ENCODE assay signal across 9 cellular contexts in genomic region chr19:2235026-2235395, GRCh38. TPM values are rescaled to one million over a fixed set of nuclear protein-coding genes. Genes with fewer than 3 reads are reported as not detected.
DNase-seq lines count a peak whose midpoint lies in the region; ATAC-seq, FAIRE-seq and TF ChIP-seq lines count a peak whose summit lies in the region.
"Had no signal": no experiment of that assay in that cellular context is flagged by ENCODE, and none has a peak within 500 bp of the region (broad histone marks: within the 10 kb centered on the region; RNA-seq: fewer than 3 reads in every experiment).

No MANE protein-coding gene starts in this region.

- H3K27ac ChIP-seq in astrocyte (ENCODE audit: low read depth, low read length) (peak overlapping the region; percentile 89), right lobe of liver (peak overlapping the region in 2 of 3 donors; percentile 93 to 99), tibial artery (peak overlapping the region; percentile 88 to 98)

- no peak for TF ChIP-seq POLR2A in right lobe of liver (IDR thresholded peaks at IDR 0.05)

- FAIRE-seq in astrocyte (lab: Jason Lieb, UNC): no peak

- CTCF ChIA-PET in activated CD8-positive, alpha-beta memory T cell treated with anti-CD3 and anti-CD28 coated beads, Interleukin-2, amount 10 ng/mL, durations not matched to agents 7 days and 5 days (lab: Charles Lee): interaction anchor here (0.8 to 2.2 kb wide), 11 partner anchors 19 to 159 kb away, joined by 3 to 19 read pairs (median 7); partner anchors contain the start of gene AP3D1

- intact Hi-C loops in right lobe of liver (cut with DNase I): loop anchor here (5.0 to 10.0 kb wide), 2 partner anchors 37 to 80 kb away; no protein-coding TSS in a partner anchor
- intact Hi-C loops in tibial artery (cut with DNase I; ENCODE audit: low total_unique reads): loop anchor here (5.0 kb wide), 3 partner anchors 37 to 157 kb away; no protein-coding TSS in a partner anchor

- H3K9me3 ChIP-seq in astrocyte (ENCODE audit: insufficient read depth, low read depth, low read length): no peaks in the 10 kb centered on the region
- no peaks in the 10 kb centered on the region for H3K9me3 ChIP-seq in right lobe of liver
- no peaks in the 10 kb centered on the region for H3K9me3 ChIP-seq in tibial artery

- H2AFZ ChIP-seq in astrocyte (ENCODE audit: low read depth, low read length): no peak overlapping the region

- H3K4me1 ChIP-seq in astrocyte (ENCODE audit: insufficient read depth, low read length) (peaks cover 53% of the 10 kb centered on the region), right lobe of liver (peaks cover 0 to 34% (median 8%) of the 10 kb centered on the region in 4 donors), tibial artery (peaks cover 0 to 56% (median 40%) of the 10 kb centered on the region in 4 donors)

- H3K4me1 Mint-ChIP-seq in activated CD8-positive, alpha-beta memory T cell treated with anti-CD3 and anti-CD28 coated beads, Interleukin-2, amount 10 ng/mL, durations not matched to agents 7 days and 5 days: peaks cover 46% of the 10 kb centered on the region
- H3K4me1 Mint-ChIP-seq in astrocyte (ENCODE audit: low read depth, unreplicated experiment): peaks cover 26% of the 10 kb centered on the region

- H3K27ac Mint-ChIP-seq in activated CD8-positive, alpha-beta memory T cell treated with anti-CD3 and anti-CD28 coated beads, Interleukin-2, amount 10 ng/mL, durations not matched to agents 7 days and 5 days: peak overlapping the region; percentile 87
- peak overlapping the region; percentile 80 for H3K27ac Mint-ChIP-seq in astrocyte (ENCODE audit: unreplicated experiment)

- H3K9me3 Mint-ChIP-seq in activated CD8-positive, alpha-beta memory T cell treated with anti-CD3 and anti-CD28 coated beads, Interleukin-2, amount 10 ng/mL, durations not matched to agents 7 days and 5 days (ENCODE audit: low read depth): no peaks in the 10 kb centered on the region
- no peaks in the 10 kb centered on the region for H3K9me3 Mint-ChIP-seq in astrocyte (ENCODE audit: unreplicated experiment)

- peak overlapping the region; percentile 93 for H3K4me3 Mint-ChIP-seq in activated CD8-positive, alpha-beta memory T cell treated with anti-CD3 and anti-CD28 coated beads, Interleukin-2, amount 10 ng/mL, durations not matched to agents 7 days and 5 days
- H3K4me3 Mint-ChIP-seq in astrocyte (ENCODE audit: unreplicated experiment): peak overlapping the region; percentile 97

- WGBS in right lobe of liver (ENCODE audit: insufficient coverage, low coverage, low lambda C conversion rate, missing lambda C conversion rate): 56% methylated on average over 6 of the region's 6 CpGs

- no peaks in the 10 kb centered on the region for H3K27me3 Mint-ChIP-seq in activated CD8-positive, alpha-beta memory T cell treated with anti-CD3 and anti-CD28 coated beads, Interleukin-2, amount 10 ng/mL, durations not matched to agents 7 days and 5 days
- H3K27me3 Mint-ChIP-seq in astrocyte (ENCODE audit: low read depth, unreplicated experiment): no peaks in the 10 kb centered on the region

- peaks cover 33% of the 10 kb centered on the region for H3K36me3 Mint-ChIP-seq in activated CD8-positive, alpha-beta memory T cell treated with anti-CD3 and anti-CD28 coated beads, Interleukin-2, amount 10 ng/mL, durations not matched to agents 7 days and 5 days
- peaks cover 3% of the 10 kb centered on the region for H3K36me3 Mint-ChIP-seq in astrocyte (ENCODE audit: low read depth, unreplicated experiment)

- H3K27me3 ChIP-seq in astrocyte (ENCODE audit: insufficient read depth, low read length) (no peaks in the 10 kb centered on the region), right lobe of liver (no peaks in the 10 kb centered on the region), tibial artery (no peaks in the 10 kb centered on the region)

- peak overlapping the region; percentile 81 for H3K4me3 ChIP-seq in astrocyte (ENCODE audit: insufficient read depth, low read depth, low read length)
- peak overlapping the region; percentile 77 to 99 (median 97) for H3K4me3 ChIP-seq in right lobe of liver
- peak overlapping the region; percentile 70 to 73 for H3K4me3 ChIP-seq in tibial artery

- peak overlapping the region; percentile 93 for H3K9ac ChIP-seq in astrocyte (ENCODE audit: low read length)

- H3K36me3 ChIP-seq in astrocyte (ENCODE audit: insufficient read depth, low read length) (peaks cover 12% of the 10 kb centered on the region), right lobe of liver (peaks cover 0 to 7% (median 4%) of the 10 kb centered on the region in 4 donors), tibial artery (peaks cover 4 to 46% (median 36%) of the 10 kb centered on the region in 3 donors)

- H3K4me2 ChIP-seq in astrocyte (ENCODE audit: low read length): peak overlapping the region; percentile 93

- no peak for ATAC-seq in activated CD8-positive, alpha-beta memory T cell treated with anti-CD3 and anti-CD28 coated beads, Interleukin-2, amount 10 ng/mL, durations not matched to agents 7 days and 5 days
- ATAC-seq in right lobe of liver (no peak), GM21526 (IDR thresholded peaks at IDR 0.05; ENCODE audit: low FRiP score, unreplicated experiment) (no peak), GM19023 (IDR thresholded peaks at IDR 0.05; ENCODE audit: unreplicated experiment) (no peak)

- H3K79me2 ChIP-seq in astrocyte (ENCODE audit: insufficient read depth, low read length): peaks cover 79% of the 10 kb centered on the region

- H4K20me1 ChIP-seq in astrocyte (ENCODE audit: insufficient read depth, low read length): peaks cover 72% of the 10 kb centered on the region

- DNase-seq in activated CD8-positive, alpha-beta memory T cell treated with anti-CD3 and anti-CD28 coated beads, Interleukin-2, amount 10 ng/mL, durations not matched to agents 7 days and 5 days: no peak
- no peak for DNase-seq in activated CD8-positive, alpha-beta memory T cell treated with anti-CD3 and anti-CD28 coated beads, Interleukin-2, amount 50 U/mL, for 4 hours
- DNase-seq in astrocyte (ENCODE audit: low read depth) (no peak), right lobe of liver (no peak), tibial artery (no peak), NCI-H1105 (lab: John Stamatoyannopoulos, UW) (no peak)
- DNase-seq: MV-4-11 had no signal

- TF ChIP-seq CTCF in astrocyte (IDR thresholded peaks at IDR 0.05; ENCODE audit: insufficient read depth, low read depth, low read length) (no peak), right lobe of liver (IDR thresholded peaks at IDR 0.05) (no peak), tibial artery (IDR thresholded peaks at IDR 0.05) (no peak)

RNA-seq across cellular contexts. Expression of gene PLEKHJ1, which starts 1.1 kb away (rescaled TPM):
- 10 to 100 TPM; 78.3 to 80.8 TPM for total RNA-seq in activated CD8-positive, alpha-beta memory T cell treated with anti-CD3 and anti-CD28 coated beads, Interleukin-2, amount 10 ng/mL, durations not matched to agents 7 days and 5 days
- total RNA-seq in astrocyte (69.9 and 78.3 TPM in 2 replicates), right lobe of liver (10 to 100 TPM; 24.4 to 49.3 (median 28.6) TPM)

RNA-seq across cellular contexts. Expression of gene SF3A2, which starts 1.6 kb away (rescaled TPM):
- 100 to 1,000 TPM; 167 to 178 TPM for total RNA-seq in activated CD8-positive, alpha-beta memory T cell treated with anti-CD3 and anti-CD28 coated beads, Interleukin-2, amount 10 ng/mL, durations not matched to agents 7 days and 5 days
- total RNA-seq in astrocyte (76.6 and 83.2 TPM in 2 replicates), right lobe of liver (10 to 100 TPM; 14.0 to 22.1 (median 19.1) TPM)

RNA-seq across cellular contexts. Expression of gene AMH, which starts 14.1 kb away (rescaled TPM):
- 1 to 10 TPM; 5.1 to 6.0 TPM for total RNA-seq in activated CD8-positive, alpha-beta memory T cell treated with anti-CD3 and anti-CD28 coated beads, Interleukin-2, amount 10 ng/mL, durations not matched to agents 7 days and 5 days
- total RNA-seq in astrocyte (3.5 and 4.6 TPM in 2 replicates), right lobe of liver (1 to 10 TPM in 1 of 6 experiments, under 1 TPM in 5; 0.24 to 1.2 (median 0.59) TPM)

RNA-seq across cellular contexts. Expression of gene JSRP1, which starts 21.2 kb away (rescaled TPM):
- 1 to 10 TPM in 1 of 2 experiments, not detected in 1; 1.0 TPM for total RNA-seq in activated CD8-positive, alpha-beta memory T cell treated with anti-CD3 and anti-CD28 coated beads, Interleukin-2, amount 10 ng/mL, durations not matched to agents 7 days and 5 days
- total RNA-seq in astrocyte (0.36 and 1.3 TPM in 2 replicates), right lobe of liver (under 1 TPM in 3 of 6 experiments, not detected in 3; 0.28 to 0.81 (median 0.42) TPM)

RNA-seq across cellular contexts. Expression of gene PEAK3, which starts 47.0 kb away (rescaled TPM):
- under 1 TPM in 1 of 2 experiments, not detected in 1; 0.54 TPM for total RNA-seq in activated CD8-positive, alpha-beta memory T cell treated with anti-CD3 and anti-CD28 coated beads, Interleukin-2, amount 10 ng/mL, durations not matched to agents 7 days and 5 days
- total RNA-seq in astrocyte (0.18 TPM in 1 of 2 replicates, not detected in the other), right lobe of liver (under 1 TPM; 0.07 to 0.49 (median 0.36) TPM)
